In the genomic region with DNA sequence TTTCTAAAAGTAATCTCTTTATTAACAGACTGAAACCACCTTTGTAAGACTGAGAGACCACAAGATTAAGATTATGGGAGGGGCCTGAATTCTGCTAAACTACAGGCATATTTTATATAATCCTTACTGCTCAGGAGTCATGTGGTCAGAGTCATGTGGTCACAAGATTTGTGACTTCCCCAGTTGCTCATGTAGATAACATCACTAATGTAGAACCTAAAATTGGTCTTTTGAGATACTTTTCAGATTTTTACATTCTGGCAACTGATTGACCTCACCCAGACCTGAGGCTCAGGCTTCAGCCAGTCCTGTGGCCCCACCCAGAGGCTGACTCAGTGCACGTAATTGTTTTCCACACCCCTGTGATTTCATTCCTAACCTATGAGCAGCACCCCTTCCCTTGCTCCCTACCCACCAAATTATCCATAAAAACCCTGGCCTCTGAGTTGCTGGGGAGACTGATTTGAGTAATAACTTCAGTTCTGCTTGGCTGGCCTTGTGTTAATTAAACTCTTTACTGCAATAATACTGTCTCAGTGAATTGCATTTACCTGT, we compare ENCODE assay signal across 8 cellular contexts. TPM values are rescaled to one million over a fixed set of nuclear protein-coding genes. Genes with fewer than 3 reads are reported as not detected.
A peak's percentile ranks its signal among the peaks of the same experiment; 100 is the strongest.
DNase-seq lines count a peak whose midpoint lies in the region; ATAC-seq and TF ChIP-seq lines count a peak whose summit lies in the region.

No MANE protein-coding gene starts in this region.

- peak overlapping the region; percentile 63 for H3K27ac Mint-ChIP-seq in activated CD4-positive, alpha-beta T cell treated with anti-CD3 and anti-CD28 coated beads, Interleukin-2, amount 10 ng/mL, durations not matched to agents 7 days and 5 days

- H3K4me1 ChIP-seq in DND-41 (ENCODE audit: insufficient read depth, low read length): peaks cover 50% of the 10 kb centered on the region

- ATAC-seq in DND-41 (ENCODE audit: insufficient read depth, low read depth) (no peak), GM21447 (IDR thresholded peaks at IDR 0.05; ENCODE audit: unreplicated experiment) (peak; percentile 43)

- H3K4me1 Mint-ChIP-seq in activated CD4-positive, alpha-beta T cell treated with anti-CD3 and anti-CD28 coated beads, Interleukin-2, amount 10 ng/mL, durations not matched to agents 7 days and 5 days: peaks cover 46% of the 10 kb centered on the region

- no peaks in the 10 kb centered on the region for H3K27me3 Mint-ChIP-seq in activated CD4-positive, alpha-beta T cell treated with anti-CD3 and anti-CD28 coated beads, Interleukin-2, amount 10 ng/mL, durations not matched to agents 7 days and 5 days

- no peaks in the 10 kb centered on the region for H3K79me2 ChIP-seq in DND-41 (ENCODE audit: insufficient read depth, low read length)

- H3K36me3 ChIP-seq in DND-41 (ENCODE audit: insufficient read depth, low read length): no peaks in the 10 kb centered on the region

- no peak overlapping the region for H3K4me3 Mint-ChIP-seq in activated CD4-positive, alpha-beta T cell treated with anti-CD3 and anti-CD28 coated beads, Interleukin-2, amount 10 ng/mL, durations not matched to agents 7 days and 5 days

- H2AFZ ChIP-seq in DND-41 (ENCODE audit: low read depth, low read length): peak overlapping the region; percentile 53

- POLR2A ChIA-PET in activated CD4-positive, alpha-beta T cell treated with anti-CD3 and anti-CD28 coated beads, Interleukin-2, amount 10 ng/mL, durations not matched to agents 7 days and 5 days (lab: Charles Lee): no interaction called here

- no peak overlapping the region for H3K9ac ChIP-seq in DND-41 (ENCODE audit: low read depth, low read length)

- H4K20me1 ChIP-seq in DND-41 (ENCODE audit: insufficient read depth, low read length): no peaks in the 10 kb centered on the region

- peak; percentile 44 for TF ChIP-seq CTCF in DND-41 (IDR thresholded peaks at IDR 0.05; ENCODE audit: borderline replicate concordance, extremely low read depth, low read length, poor library complexity, severe bottlenecking)
- no peak for TF ChIP-seq CTCF in foreskin fibroblast (IDR thresholded peaks at IDR 0.05; ENCODE audit: low read depth, low read length)

- in situ Hi-C loops in KBM-7 (cut with MboI; ENCODE audit: low pct_unique_long_range_greater_than_20kb, low sequenced_read_pairs): loop anchor here (25.0 kb wide), 1 partner anchor 141 kb away; the partner anchor contains the start of gene LRRC8D

- no peaks in the 10 kb centered on the region for H3K9me3 ChIP-seq in DND-41 (ENCODE audit: insufficient read depth, low read length, severe bottlenecking)

- peak; percentile 20 for DNase-seq in DND-41
- peak; percentile 67 for DNase-seq in KBM-7
- DNase-seq in activated CD4-positive, alpha-beta T cell treated with anti-CD3 and anti-CD28 coated beads, Interleukin-2, amount 10 ng/mL, durations not matched to agents 7 days and 5 days: peak; percentile 18
- DNase-seq in foreskin fibroblast: peak; percentile 95 to 96
- DNase-seq in stimulated activated CD8-positive, alpha-beta memory T cell treated with anti-CD3 and anti-CD28 coated beads, Interleukin-15, amount 100 ng/mL, for 48 hours (ENCODE audit: low read depth in 2 of 2): peak; percentile 27 to 30
- DNase-seq in DMS153 (lab: John Stamatoyannopoulos, UW): no peak
- no peak for DNase-seq in NCI-H187 treated with DMSO at 0.1 percent for 48 hours (lab: John Stamatoyannopoulos, UW)

- no peaks in the 10 kb centered on the region for H3K27me3 ChIP-seq in DND-41 (ENCODE audit: insufficient read depth, low read length, poor library complexity)

- H3K4me3 ChIP-seq in DND-41 (ENCODE audit: low read depth in 1 of 2, low read length in 2 of 2) (no peak overlapping the region), foreskin fibroblast (ENCODE audit: low read depth in 1 of 2, low read length in 2 of 2) (no peak overlapping the region)

- peaks cover 1% of the 10 kb centered on the region for H3K36me3 Mint-ChIP-seq in activated CD4-positive, alpha-beta T cell treated with anti-CD3 and anti-CD28 coated beads, Interleukin-2, amount 10 ng/mL, durations not matched to agents 7 days and 5 days (ENCODE audit: low read depth)

- peak overlapping the region; percentile 54 for H3K27ac ChIP-seq in DND-41 (ENCODE audit: low read length)

- H3K9me3 Mint-ChIP-seq in activated CD4-positive, alpha-beta T cell treated with anti-CD3 and anti-CD28 coated beads, Interleukin-2, amount 10 ng/mL, durations not matched to agents 7 days and 5 days: peaks cover under 1% of the 10 kb centered on the region

- H3K4me2 ChIP-seq in DND-41 (ENCODE audit: insufficient read depth, low read length): no peak overlapping the region

- CTCF ChIA-PET in activated CD4-positive, alpha-beta T cell treated with anti-CD3 and anti-CD28 coated beads, Interleukin-2, amount 10 ng/mL, durations not matched to agents 7 days and 5 days (lab: Charles Lee): no interaction called here

RNA-seq across cellular contexts. Expression of gene ZNF326, which starts 41.8 kb away (rescaled TPM):
- total RNA-seq in activated CD4-positive, alpha-beta T cell treated with anti-CD3 and anti-CD28 coated beads, Interleukin-2, amount 10 ng/mL, durations not matched to agents 7 days and 5 days: 10 to 100 TPM; 16.6 to 18.5 TPM

Comparison
In these comparisons a context has a peak if more than half of its experiments do, and no peak if none do; other contexts are left out.
1. DNase-seq: peak in DND-41 (single experiment), KBM-7 (single experiment), activated CD4-positive, alpha-beta T cell treated with anti-CD3 and anti-CD28 coated beads, Interleukin-2, amount 10 ng/mL, durations not matched to agents 7 days and 5 days (single experiment), foreskin fibroblast (2 of 2) and stimulated activated CD8-positive, alpha-beta memory T cell treated with anti-CD3 and anti-CD28 coated beads, Interleukin-15, amount 100 ng/mL, for 48 hours (2 of 2); none in DMS153 (single experiment) and NCI-H187 treated with DMSO at 0.1 percent for 48 hours (single experiment).